23 cellular contexts compared by ENCODE assay signal in the genomic region with DNA sequence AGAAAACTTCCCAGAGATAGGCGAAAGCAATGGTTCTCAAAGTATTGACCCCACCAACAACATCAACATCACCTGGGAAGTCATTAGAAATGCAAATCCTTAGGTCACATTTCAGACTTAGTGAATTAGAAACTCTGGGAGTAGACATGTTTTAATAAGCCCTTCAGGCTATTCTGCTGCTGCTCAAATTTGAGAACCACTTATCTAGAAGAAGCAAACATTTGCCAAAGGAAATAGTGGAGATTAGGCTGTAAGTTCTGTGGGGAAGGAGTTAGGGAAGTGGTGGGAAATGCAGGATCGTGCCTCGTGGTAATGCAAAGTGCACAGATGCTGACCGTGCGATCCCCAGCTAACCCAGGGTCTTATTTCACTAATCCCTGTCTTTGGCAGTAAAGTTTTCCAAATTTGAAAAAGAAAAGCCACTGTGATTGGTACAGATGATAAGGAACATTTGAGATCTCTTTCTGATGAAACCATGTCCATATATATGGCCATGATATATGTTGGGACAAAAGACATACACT.
"Had no signal": no experiment of that assay in that cellular context is flagged by ENCODE, and none has a peak within 500 bp of the region (broad histone marks: within the 10 kb centered on the region; RNA-seq: fewer than 3 reads in every experiment).

No MANE protein-coding gene starts in this region.

- H3K36me3 Mint-ChIP-seq: activated naive CD8-positive, alpha-beta T cell treated with anti-CD3 and anti-CD28 coated beads for 36 hours; brain; natural killer cell treated with Interleukin-12 subunit alpha and Interleukin-12 subunit beta and Interleukin-15 and Interleukin-18, amount 100 ng/mL, for 72 hours; type B pancreatic cell had no signal

- H3K4me1 ChIP-seq: adrenal gland had no signal

- H3K27me3 Mint-ChIP-seq: activated naive CD8-positive, alpha-beta T cell treated with anti-CD3 and anti-CD28 coated beads for 36 hours; brain; natural killer cell treated with Interleukin-12 subunit alpha and Interleukin-12 subunit beta and Interleukin-15 and Interleukin-18, amount 100 ng/mL, for 72 hours; type B pancreatic cell had no signal

- H3K9me3 Mint-ChIP-seq: activated naive CD4-positive, alpha-beta T cell treated with anti-CD3 and anti-CD28 coated beads for 36 hours; activated naive CD8-positive, alpha-beta T cell treated with anti-CD3 and anti-CD28 coated beads for 36 hours; type B pancreatic cell had no signal

- H3K9me3 ChIP-seq: adrenal gland, mucosa of descending colon, thoracic aorta had no signal

- H3K27ac Mint-ChIP-seq: activated naive CD4-positive, alpha-beta T cell treated with anti-CD3 and anti-CD28 coated beads for 36 hours; activated naive CD8-positive, alpha-beta T cell treated with anti-CD3 and anti-CD28 coated beads for 36 hours; activated T-cell treated with anti-CD3 and anti-CD28 coated beads, Interleukin-2, amount 50 U/mL, for 72 hours; brain; natural killer cell treated with Interleukin-12 subunit alpha and Interleukin-12 subunit beta and Interleukin-15 and Interleukin-18, amount 100 ng/mL, for 72 hours; type B pancreatic cell had no signal

- H3K27ac ChIP-seq: adrenal gland, cardiac muscle cell, coronary artery, dorsolateral prefrontal cortex, thoracic aorta had no signal

- H3K27me3 ChIP-seq: adrenal gland, cardiac muscle cell, dorsolateral prefrontal cortex had no signal

- H3K4me3 ChIP-seq: adrenal gland, cardiac muscle cell, coronary artery, dorsolateral prefrontal cortex, mucosa of descending colon, thoracic aorta had no signal

- DNase-seq: activated CD4-positive, alpha-beta T cell treated with anti-CD3 and anti-CD28 coated beads, Interleukin-2, amount 50 U/mL, for 4 hours; activated effector memory CD4-positive, alpha-beta T cell treated with Interleukin-2 at 50 U/mL for 16 hours; activated naive CD4-positive, alpha-beta T cell treated with anti-CD3 and anti-CD28 coated beads for 36 hours; activated naive CD8-positive, alpha-beta T cell treated with anti-CD3 and anti-CD28 coated beads for 36 hours; activated T-cell treated with anti-CD3 and anti-CD28 coated beads for 4 hours; activated T-cell treated with anti-CD3 and anti-CD28 coated beads, Interleukin-2, amount 50 U/mL, for 72 hours; adrenal gland; aorta; dorsolateral prefrontal cortex; effector memory CD4-positive, alpha-beta T cell; glutamatergic neuron; islet precursor cell; left ventricle myocardium superior; mucosa of descending colon; right cardiac atrium; stimulated activated CD4-positive, alpha-beta T cell treated with anti-CD3 and anti-CD28 coated beads, Interleukin-4, amount 100 ng/mL, for 1 hour; stimulated activated naive CD8-positive, alpha-beta T cell treated with anti-CD3 and anti-CD28 coated beads, Interleukin-15, Interleukin-2, amounts not matched to agents 100 U/mL and 50 U/mL, for 24 hours had no signal

- ATAC-seq: activated T-cell treated with anti-CD3 and anti-CD28 coated beads, Interleukin-2, amount 50 U/mL, for 72 hours; left ventricle myocardium superior; mucosa of descending colon; natural killer cell treated with Interleukin-12 subunit alpha and Interleukin-12 subunit beta and Interleukin-15 and Interleukin-18, amount 100 ng/mL, for 72 hours; right cardiac atrium; stimulated activated naive CD8-positive, alpha-beta T cell treated with anti-CD3 and anti-CD28 coated beads, Interleukin-15, Interleukin-2, amounts not matched to agents 100 U/mL and 50 U/mL, for 24 hours had no signal

- H3K4me3 Mint-ChIP-seq: activated naive CD4-positive, alpha-beta T cell treated with anti-CD3 and anti-CD28 coated beads for 36 hours; activated naive CD8-positive, alpha-beta T cell treated with anti-CD3 and anti-CD28 coated beads for 36 hours; activated T-cell treated with anti-CD3 and anti-CD28 coated beads, Interleukin-2, amount 50 U/mL, for 72 hours; brain; natural killer cell treated with Interleukin-12 subunit alpha and Interleukin-12 subunit beta and Interleukin-15 and Interleukin-18, amount 100 ng/mL, for 72 hours; type B pancreatic cell had no signal

- H3K4me1 Mint-ChIP-seq: activated naive CD8-positive, alpha-beta T cell treated with anti-CD3 and anti-CD28 coated beads for 36 hours had no signal

- H3K36me3 ChIP-seq: adrenal gland, cardiac muscle cell, thoracic aorta had no signal
